Comparison of ENCODE assay signal across 8 cellular contexts in genomic region chr1:101235696-101236545, GRCh38. TPM values are rescaled to one million over a fixed set of nuclear protein-coding genes. Genes with fewer than 3 reads are reported as not detected.
DNase-seq lines count a peak whose midpoint lies in the region; ATAC-seq and TF ChIP-seq lines count a peak whose summit lies in the region.

No MANE protein-coding gene starts in this region.

- DNase-seq in central memory CD4-positive, alpha-beta T cell = peak; percentile 67
- DNase-seq in left lobe of liver (ENCODE audit: low spot score) (peak; percentile 62), UCSD-AML1 (lab: John Stamatoyannopoulos, UW; ENCODE audit: unreplicated experiment) (no peak)
- peak; percentile 77 for DNase-seq in stimulated activated CD4-positive, alpha-beta T cell treated with anti-CD3 and anti-CD28 coated beads, Interleukin-4, amount 100 ng/mL, for 24 hours

- no peaks in the 10 kb centered on the region for H3K9me3 ChIP-seq in BLaER1

- ATAC-seq in GM19395 (IDR thresholded peaks at IDR 0.05; ENCODE audit: unreplicated experiment) = peak; percentile 64
- ATAC-seq in HG03460 (IDR thresholded peaks at IDR 0.05; ENCODE audit: unreplicated experiment) = peak; percentile 53
- peak; percentile 55 for ATAC-seq in left lobe of liver

- peak overlapping the region; percentile 78 for H3K4me3 ChIP-seq in BLaER1
- peak overlapping the region; percentile 71 for H3K4me3 ChIP-seq in WI38 (ENCODE audit: low read depth, low read length)

- TF ChIP-seq CTCF in WI38 (IDR thresholded peaks at IDR 0.05; ENCODE audit: low read depth, low read length) = no peak

- peak overlapping the region; percentile 79 for H3K9ac ChIP-seq in BLaER1

- H3K27me3 ChIP-seq in BLaER1 = peaks cover 35% of the 10 kb centered on the region

- peaks cover 36% of the 10 kb centered on the region for H3K4me1 ChIP-seq in BLaER1

- peaks cover 14% of the 10 kb centered on the region for H3K36me3 ChIP-seq in BLaER1

- H4K20me1 ChIP-seq in BLaER1 = 0 out of 2 replicates have a peak, but pooled peaks cover 12% of the 10 kb centered on the region

- peak overlapping the region; percentile 95 for H3K4me2 ChIP-seq in BLaER1

- H3K27ac ChIP-seq in BLaER1 = peak overlapping the region; percentile 24; the same call in 1 of the 2 replicates

RNA-seq across cellular contexts. Expression of gene S1PR1, which starts 0.9 kb away (rescaled TPM):
- 12.1 TPM for total RNA-seq in left lobe of liver
